In genomic region chr10:132526676-132527075, GRCh38 we compare ENCODE assay signal across 15 cellular contexts. TPM values are rescaled to one million over a fixed set of nuclear protein-coding genes. Genes with fewer than 3 reads are reported as not detected.
A peak's percentile ranks its signal among the peaks of the same experiment; 100 is the strongest.
DNase-seq lines count a peak whose midpoint lies in the region; ATAC-seq and TF ChIP-seq lines count a peak whose summit lies in the region.
"Had no signal": no experiment of that assay in that cellular context is flagged by ENCODE, and none has a peak within 500 bp of the region (broad histone marks: within the 10 kb centered on the region; RNA-seq: fewer than 3 reads in every experiment).

No MANE protein-coding gene starts in this region.

- H3K27ac Mint-ChIP-seq in immature natural killer cell = no peak overlapping the region
- H3K27ac Mint-ChIP-seq: activated naive CD4-positive, alpha-beta T cell treated with anti-CD3 and anti-CD28 coated beads, Interleukin-2, amount 50 U/mL, for 72 hours had no signal

- intact Hi-C loops in cardiac septum (cut with DNase I) = no loop called here
- intact Hi-C loops in heart right ventricle (cut with DNase I) = no loop called here
- intact Hi-C loops in left ventricle myocardium superior (cut with micrococcal nuclease) = no loop called here
- intact Hi-C loops in transverse colon (cut with DNase I; ENCODE audit: low total_unique reads) = no loop called here
- intact Hi-C loops in vagina (cut with DNase I) = no loop called here

- DNase-seq in cardiac septum (ENCODE audit: low spot score) (peak; percentile 17), heart right ventricle (no peak), amniotic stem cell (lab: John Stamatoyannopoulos, UW) (peak; percentile 79), left ventricle myocardium superior (peak; percentile 9), transverse colon (peak; percentile 7), immature natural killer cell (no peak), NCI-H82 (lab: John Stamatoyannopoulos, UW) (no peak), vagina (ENCODE audit: extremely low spot score in 2 of 2) (no peak)
- DNase-seq: NCI-H69, RPMI8226, T-helper 1 cell had no signal

- H3K4me1 ChIP-seq in heart right ventricle = peaks cover 0 to 10% (median 0%) of the 10 kb centered on the region in 9 donors
- H3K4me1 ChIP-seq in transverse colon = no peaks in the 10 kb centered on the region
- H3K4me1 ChIP-seq in vagina = peaks cover 7% of the 10 kb centered on the region
- H3K4me1 ChIP-seq: prostate gland had no signal

- no peak overlapping the region for H3K4me3 Mint-ChIP-seq in immature natural killer cell
- H3K4me3 Mint-ChIP-seq: central memory CD8-positive, alpha-beta T cell had no signal

- WGBS in heart right ventricle, 2 donors = 87 to 90% methylated on average over 16 of the region's 16 CpGs
- 53 to 76% methylated on average over 6 to 16 of the region's 16 CpGs for WGBS in transverse colon (ENCODE audit: low coverage in 1 of 2), 2 donors

- H3K36me3 ChIP-seq in heart right ventricle (no peaks in the 10 kb centered on the region), transverse colon (no peaks in the 10 kb centered on the region), vagina (no peaks in the 10 kb centered on the region)
- H3K36me3 ChIP-seq: prostate gland, thoracic aorta had no signal

- no peak overlapping the region for H3K4me3 ChIP-seq in heart right ventricle
- no peak overlapping the region for H3K4me3 ChIP-seq in transverse colon
- no peak overlapping the region for H3K4me3 ChIP-seq in vagina
- H3K4me3 ChIP-seq: prostate gland, thoracic aorta had no signal

- no peak for TF ChIP-seq EP300 in transverse colon (IDR thresholded peaks at IDR 0.05; ENCODE audit: low read depth)

- H3K4me1 Mint-ChIP-seq in immature natural killer cell = no peaks in the 10 kb centered on the region
- H3K4me1 Mint-ChIP-seq: central memory CD8-positive, alpha-beta T cell had no signal

- no peak overlapping the region for H3K27ac ChIP-seq in heart right ventricle
- H3K27ac ChIP-seq in transverse colon = no peak overlapping the region
- no peak overlapping the region for H3K27ac ChIP-seq in vagina
- H3K27ac ChIP-seq: prostate gland, thoracic aorta had no signal

- H3K9me3 ChIP-seq in heart right ventricle (peaks cover 0 to 18% (median 6%) of the 10 kb centered on the region in 11 donors), transverse colon (peaks cover 0 to 3% of the 10 kb centered on the region in 2 donors), vagina (no peaks in the 10 kb centered on the region)
- H3K9me3 ChIP-seq: prostate gland had no signal

- peaks cover 0 to 9% (median 0%) of the 10 kb centered on the region in 7 donors for H3K27me3 ChIP-seq in heart right ventricle
- peaks cover 18% of the 10 kb centered on the region for H3K27me3 ChIP-seq in transverse colon
- no peaks in the 10 kb centered on the region for H3K27me3 ChIP-seq in vagina

- ATAC-seq in heart right ventricle = no peak
- ATAC-seq in left ventricle myocardium superior = no peak
- ATAC-seq: activated naive CD4-positive, alpha-beta T cell treated with anti-CD3 and anti-CD28 coated beads, Interleukin-2, amount 50 U/mL, for 72 hours had no signal

- no peak for TF ChIP-seq CTCF in heart right ventricle (IDR thresholded peaks at IDR 0.05)
- TF ChIP-seq CTCF in transverse colon (IDR thresholded peaks at IDR 0.05) = no peak
- no peak for TF ChIP-seq CTCF in vagina (IDR thresholded peaks at IDR 0.05)

- peaks cover 0 to 8% (median 7%) of the 10 kb centered on the region in 3 donors for H3K27me3 Mint-ChIP-seq in immature natural killer cell (ENCODE audit: low read depth in 3 of 3)

- in situ Hi-C loops in transverse colon (cut with MboI; ENCODE audit: low pct_ligation_motif_present in 1 of 4, low pct_unique_long_range_greater_than_20kb in 1 of 4, low sequenced_read_pairs in 3 of 4) = loop anchor here in 3 of 4 donors (25.0 kb wide), 2 partner anchors 111 to 139 kb away; partner anchors contain the start of gene PWWP2B (in 2 of the 3)

- peaks cover 0 to 3% (median under 1%) of the 10 kb centered on the region in 3 donors for H3K36me3 Mint-ChIP-seq in immature natural killer cell

- TF ChIP-seq POLR2A in transverse colon (IDR thresholded peaks at IDR 0.05) = no peak
- TF ChIP-seq POLR2A in vagina (IDR thresholded peaks at IDR 0.05) = no peak

- peaks cover 2 to 7% (median 3%) of the 10 kb centered on the region in 6 donors for H3K9me3 Mint-ChIP-seq in immature natural killer cell

RNA-seq across cellular contexts. Expression of gene INPP5A, which starts 10.9 kb away (rescaled TPM):
- total RNA-seq in cardiac septum = 121 TPM
- total RNA-seq in heart right ventricle = 100 to 1,000 TPM in 8 of 10 donors, 10 to 100 TPM in 2; 92.6 to 122 (median 109) TPM
- polyA plus RNA-seq in heart right ventricle = 10 to 100 TPM; 30.4 to 45.1 TPM
- 108 TPM for total RNA-seq in left ventricle myocardium superior
- total RNA-seq in transverse colon = 10 to 100 TPM; 34.8 to 80.8 (median 52.8) TPM
- polyA plus RNA-seq in immature natural killer cell = 1 to 10 TPM in 1 of 3 donors, under 1 TPM in 2; 0.30 to 1.7 (median 0.48) TPM
- total RNA-seq in vagina = 24.3 TPM

Comparison
In these comparisons a context has a peak if more than half of its experiments do, and no peak if none do; other contexts are left out.
1. DNase-seq: peak in cardiac septum (single experiment), amniotic stem cell (single experiment), left ventricle myocardium superior (single experiment) and transverse colon (single experiment); none in heart right ventricle (0 of 2), immature natural killer cell (0 of 3), NCI-H82 (single experiment) and vagina (0 of 2).